Comparison of ENCODE assay signal across 1 cellular context in the genomic region with DNA sequence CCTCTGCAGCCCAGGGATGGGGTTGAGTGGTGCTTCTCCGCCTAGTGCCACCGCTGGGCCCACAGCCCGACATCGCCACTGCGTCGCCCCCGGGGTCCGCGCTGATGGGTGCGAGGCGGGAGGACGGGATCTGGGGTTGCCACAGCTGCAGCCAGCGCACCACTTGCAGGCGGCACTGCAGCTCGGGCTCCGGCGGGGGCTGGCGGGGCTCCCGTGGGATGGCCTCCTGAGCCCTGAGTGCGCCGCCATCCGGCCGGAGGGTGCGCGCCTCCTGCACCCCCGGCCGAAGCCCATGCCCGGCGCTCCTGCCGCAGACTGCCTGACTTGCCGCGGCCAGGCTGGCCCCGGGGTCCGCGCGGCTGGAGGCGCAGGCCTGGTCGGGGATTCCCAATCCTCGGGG.
A peak's percentile ranks its signal among the peaks of the same experiment; 100 is the strongest.
TF ChIP-seq lines count a peak whose summit lies in the region.

No MANE protein-coding gene starts in this region.

TF ChIP-seq in HepG2, 621 proteins besides CTCF, POLR2A, EP300 and RAD21 (continued from another document):
- TF ChIP-seq, protein P1, sequence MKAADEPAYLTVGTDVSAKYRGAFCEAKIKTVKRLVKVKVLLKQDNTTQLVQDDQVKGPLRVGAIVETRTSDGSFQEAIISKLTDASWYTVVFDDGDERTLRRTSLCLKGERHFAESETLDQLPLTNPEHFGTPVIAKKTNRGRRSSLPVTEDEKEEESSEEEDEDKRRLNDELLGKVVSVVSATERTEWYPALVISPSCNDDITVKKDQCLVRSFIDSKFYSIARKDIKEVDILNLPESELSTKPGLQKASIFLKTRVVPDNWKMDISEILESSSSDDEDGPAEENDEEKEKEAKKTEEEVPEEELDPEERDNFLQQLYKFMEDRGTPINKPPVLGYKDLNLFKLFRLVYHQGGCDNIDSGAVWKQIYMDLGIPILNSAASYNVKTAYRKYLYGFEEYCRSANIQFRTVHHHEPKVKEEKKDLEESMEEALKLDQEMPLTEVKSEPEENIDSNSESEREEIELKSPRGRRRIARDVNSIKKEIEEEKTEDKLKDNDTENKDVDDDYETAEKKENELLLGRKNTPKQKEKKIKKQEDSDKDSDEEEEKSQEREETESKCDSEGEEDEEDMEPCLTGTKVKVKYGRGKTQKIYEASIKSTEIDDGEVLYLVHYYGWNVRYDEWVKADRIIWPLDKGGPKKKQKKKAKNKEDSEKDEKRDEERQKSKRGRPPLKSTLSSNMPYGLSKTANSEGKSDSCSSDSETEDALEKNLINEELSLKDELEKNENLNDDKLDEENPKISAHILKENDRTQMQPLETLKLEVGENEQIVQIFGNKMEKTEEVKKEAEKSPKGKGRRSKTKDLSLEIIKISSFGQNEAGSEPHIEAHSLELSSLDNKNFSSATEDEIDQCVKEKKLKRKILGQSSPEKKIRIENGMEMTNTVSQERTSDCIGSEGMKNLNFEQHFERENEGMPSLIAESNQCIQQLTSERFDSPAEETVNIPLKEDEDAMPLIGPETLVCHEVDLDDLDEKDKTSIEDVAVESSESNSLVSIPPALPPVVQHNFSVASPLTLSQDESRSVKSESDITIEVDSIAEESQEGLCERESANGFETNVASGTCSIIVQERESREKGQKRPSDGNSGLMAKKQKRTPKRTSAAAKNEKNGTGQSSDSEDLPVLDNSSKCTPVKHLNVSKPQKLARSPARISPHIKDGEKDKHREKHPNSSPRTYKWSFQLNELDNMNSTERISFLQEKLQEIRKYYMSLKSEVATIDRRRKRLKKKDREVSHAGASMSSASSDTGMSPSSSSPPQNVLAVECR (CRISPR knock-in tag; IDR thresholded peaks at IDR 0.05; ENCODE audit: borderline replicate concordance), result peak; percentile 71; the same call in 1 of the 2 replicates
- TF ChIP-seq ZNF543 (CRISPR knock-in tag; IDR thresholded peaks at IDR 0.05), result peak; percentile 78; the same call in 1 of the 2 replicates
- TF ChIP-seq, protein P2, sequence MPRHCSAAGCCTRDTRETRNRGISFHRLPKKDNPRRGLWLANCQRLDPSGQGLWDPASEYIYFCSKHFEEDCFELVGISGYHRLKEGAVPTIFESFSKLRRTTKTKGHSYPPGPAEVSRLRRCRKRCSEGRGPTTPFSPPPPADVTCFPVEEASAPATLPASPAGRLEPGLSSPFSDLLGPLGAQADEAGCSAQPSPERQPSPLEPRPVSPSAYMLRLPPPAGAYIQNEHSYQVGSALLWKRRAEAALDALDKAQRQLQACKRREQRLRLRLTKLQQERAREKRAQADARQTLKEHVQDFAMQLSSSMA (CRISPR knock-in tag; IDR thresholded peaks at IDR 0.05), result peak; percentile 53; the same call in 1 of the 2 replicates
- TF ChIP-seq ZNF556 (CRISPR knock-in tag; IDR thresholded peaks at IDR 0.05; ENCODE audit: borderline replicate concordance), result 0 out of 2 replicates have a peak, but pooled peaks have one; percentile 19
- TF ChIP-seq ATF7-NPFF (CRISPR knock-in tag; IDR thresholded peaks at IDR 0.05; ENCODE audit: low read depth), result peak; percentile 68; the same call in 1 of the 2 replicates
- TF ChIP-seq, protein P3, sequence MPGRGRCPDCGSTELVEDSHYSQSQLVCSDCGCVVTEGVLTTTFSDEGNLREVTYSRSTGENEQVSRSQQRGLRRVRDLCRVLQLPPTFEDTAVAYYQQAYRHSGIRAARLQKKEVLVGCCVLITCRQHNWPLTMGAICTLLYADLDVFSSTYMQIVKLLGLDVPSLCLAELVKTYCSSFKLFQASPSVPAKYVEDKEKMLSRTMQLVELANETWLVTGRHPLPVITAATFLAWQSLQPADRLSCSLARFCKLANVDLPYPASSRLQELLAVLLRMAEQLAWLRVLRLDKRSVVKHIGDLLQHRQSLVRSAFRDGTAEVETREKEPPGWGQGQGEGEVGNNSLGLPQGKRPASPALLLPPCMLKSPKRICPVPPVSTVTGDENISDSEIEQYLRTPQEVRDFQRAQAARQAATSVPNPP (CRISPR knock-in tag; IDR thresholded peaks at IDR 0.05), result 0 out of 2 replicates have a peak, but pooled peaks have one; percentile 43
- TF ChIP-seq ZBTB38 (CRISPR knock-in tag; IDR thresholded peaks at IDR 0.05), result peak; percentile 14; the same call in 1 of the 2 replicates
- TF ChIP-seq ZNF558 (CRISPR knock-in tag; IDR thresholded peaks at IDR 0.05; ENCODE audit: borderline replicate concordance), result peak; percentile 31; the same call in 1 of the 2 replicates
- TF ChIP-seq, protein P4, sequence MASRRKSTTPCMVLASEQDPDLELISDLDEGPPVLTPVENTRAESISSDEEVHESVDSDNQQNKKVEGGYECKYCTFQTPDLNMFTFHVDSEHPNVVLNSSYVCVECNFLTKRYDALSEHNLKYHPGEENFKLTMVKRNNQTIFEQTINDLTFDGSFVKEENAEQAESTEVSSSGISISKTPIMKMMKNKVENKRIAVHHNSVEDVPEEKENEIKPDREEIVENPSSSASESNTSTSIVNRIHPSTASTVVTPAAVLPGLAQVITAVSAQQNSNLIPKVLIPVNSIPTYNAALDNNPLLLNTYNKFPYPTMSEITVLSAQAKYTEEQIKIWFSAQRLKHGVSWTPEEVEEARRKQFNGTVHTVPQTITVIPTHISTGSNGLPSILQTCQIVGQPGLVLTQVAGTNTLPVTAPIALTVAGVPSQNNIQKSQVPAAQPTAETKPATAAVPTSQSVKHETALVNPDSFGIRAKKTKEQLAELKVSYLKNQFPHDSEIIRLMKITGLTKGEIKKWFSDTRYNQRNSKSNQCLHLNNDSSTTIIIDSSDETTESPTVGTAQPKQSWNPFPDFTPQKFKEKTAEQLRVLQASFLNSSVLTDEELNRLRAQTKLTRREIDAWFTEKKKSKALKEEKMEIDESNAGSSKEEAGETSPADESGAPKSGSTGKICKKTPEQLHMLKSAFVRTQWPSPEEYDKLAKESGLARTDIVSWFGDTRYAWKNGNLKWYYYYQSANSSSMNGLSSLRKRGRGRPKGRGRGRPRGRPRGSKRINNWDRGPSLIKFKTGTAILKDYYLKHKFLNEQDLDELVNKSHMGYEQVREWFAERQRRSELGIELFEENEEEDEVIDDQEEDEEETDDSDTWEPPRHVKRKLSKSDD (CRISPR knock-in tag; IDR thresholded peaks at IDR 0.05; ENCODE audit: low read depth), result 0 out of 2 replicates have a peak, but pooled peaks have one; percentile 49
- 0 out of 2 replicates have a peak, but pooled peaks have one; percentile 22 for TF ChIP-seq DMAP1 (CRISPR knock-in tag; IDR thresholded peaks at IDR 0.05)
- peak; percentile 48; the same call in 1 of the 2 replicates for TF ChIP-seq ZNF605 (CRISPR knock-in tag; IDR thresholded peaks at IDR 0.05)
- TF ChIP-seq, protein P5, sequence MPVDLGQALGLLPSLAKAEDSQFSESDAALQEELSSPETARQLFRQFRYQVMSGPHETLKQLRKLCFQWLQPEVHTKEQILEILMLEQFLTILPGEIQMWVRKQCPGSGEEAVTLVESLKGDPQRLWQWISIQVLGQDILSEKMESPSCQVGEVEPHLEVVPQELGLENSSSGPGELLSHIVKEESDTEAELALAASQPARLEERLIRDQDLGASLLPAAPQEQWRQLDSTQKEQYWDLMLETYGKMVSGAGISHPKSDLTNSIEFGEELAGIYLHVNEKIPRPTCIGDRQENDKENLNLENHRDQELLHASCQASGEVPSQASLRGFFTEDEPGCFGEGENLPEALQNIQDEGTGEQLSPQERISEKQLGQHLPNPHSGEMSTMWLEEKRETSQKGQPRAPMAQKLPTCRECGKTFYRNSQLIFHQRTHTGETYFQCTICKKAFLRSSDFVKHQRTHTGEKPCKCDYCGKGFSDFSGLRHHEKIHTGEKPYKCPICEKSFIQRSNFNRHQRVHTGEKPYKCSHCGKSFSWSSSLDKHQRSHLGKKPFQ (CRISPR knock-in tag; IDR thresholded peaks at IDR 0.05; ENCODE audit: insufficient replicate concordance), result peak; percentile 60
